9 cellular contexts compared by ENCODE assay signal in genomic region chr18:45133246-45133645, GRCh38.
"Had no signal": no experiment of that assay in that cellular context is flagged by ENCODE, and none has a peak within 500 bp of the region (broad histone marks: within the 10 kb centered on the region; RNA-seq: fewer than 3 reads in every experiment).

No MANE protein-coding gene starts in this region.

- DNase-seq: GOT3, H7, HFFc6, KBM-7 had no signal

- H3K27me3 Mint-ChIP-seq: IgD-negative memory B cell had no signal

- H3K4me3 ChIP-seq: HAP-1 had no signal

- H3K27ac Mint-ChIP-seq: HFFc6, IgD-negative memory B cell had no signal

- H3K4me1 ChIP-seq: HAP-1 had no signal

- ATAC-seq: HCT116, HepG2 had no signal

- H3K27ac ChIP-seq: HL-60 had no signal

- FAIRE-seq: HepG2 had no signal

- H3K9me3 Mint-ChIP-seq: HFFc6, IgD-negative memory B cell had no signal

- H3K36me3 ChIP-seq: HAP-1 had no signal

- H3K4me3 Mint-ChIP-seq: HFFc6, IgD-negative memory B cell had no signal
